8 cellular contexts compared by ENCODE assay signal in the genomic region with DNA sequence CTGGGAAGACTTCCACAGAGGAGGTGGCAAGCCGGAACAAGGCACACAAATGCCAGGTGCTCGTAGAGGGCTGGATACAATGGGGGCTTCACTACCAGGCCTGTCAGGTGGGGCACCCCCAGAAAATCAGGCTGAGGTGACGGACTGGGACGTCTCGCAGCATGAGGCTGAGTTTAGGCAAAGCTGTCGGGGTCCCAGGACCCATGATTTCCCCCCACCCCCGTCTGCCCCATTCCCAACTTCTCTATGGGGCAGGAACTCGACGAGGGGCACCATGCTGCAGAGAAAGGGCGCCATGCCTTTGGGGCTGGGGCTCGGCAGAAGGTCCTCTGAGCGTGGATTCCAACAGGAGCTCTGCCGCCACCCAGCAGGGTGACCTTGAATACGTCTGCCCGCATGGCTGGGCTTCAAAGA.
DNase-seq lines count a peak whose midpoint lies in the region; ATAC-seq and TF ChIP-seq lines count a peak whose summit lies in the region.

No MANE protein-coding gene starts in this region.

- H3K27ac Mint-ChIP-seq in type B pancreatic cell, result peak overlapping the region; percentile 73

- peak overlapping the region; percentile 35 for H2AK5ac ChIP-seq in mesendoderm (ENCODE audit: low read length)

- H3K27me3 Mint-ChIP-seq in type B pancreatic cell, result peaks cover 4% of the 10 kb centered on the region

- H3K79me2 ChIP-seq in mesendoderm (ENCODE audit: control insufficient read depth, insufficient read depth, low read length), result no peaks in the 10 kb centered on the region

- 71 to 79% methylated on average over 15 of the region's 15 CpGs for WGBS in heart right ventricle, 2 donors
- WGBS in mesendoderm (ENCODE audit: extremely low coverage, insufficient coverage, low lambda C conversion rate), result no CpG with 5 or more reads among the region's 15 CpGs

- H3K56ac ChIP-seq in mesendoderm (ENCODE audit: low read length), result peak overlapping the region; percentile 92

- H2BK15ac ChIP-seq in mesendoderm (replicated peaks; ENCODE audit: low read depth), result no peak overlapping the region

- H3K18ac ChIP-seq in mesendoderm (ENCODE audit: low read length), result peak overlapping the region; percentile 86

- H3K9ac ChIP-seq in mesendoderm (ENCODE audit: low read length), result peak overlapping the region; percentile 68

- H3K4ac ChIP-seq in mesendoderm (ENCODE audit: low read depth, low read length), result peak overlapping the region; percentile 1

- H4K8ac ChIP-seq in mesendoderm (ENCODE audit: low read depth, low read length), result no peak overlapping the region

- no peaks in the 10 kb centered on the region for H3K79me1 ChIP-seq in mesendoderm (ENCODE audit: low read length)

- H3K4me3 Mint-ChIP-seq in type B pancreatic cell, result peak overlapping the region; percentile 84

- H3K27ac ChIP-seq in heart right ventricle (peak overlapping the region; percentile 59 to 96 (median 91)), mesendoderm (ENCODE audit: low read depth, low read length) (peak overlapping the region; percentile 83)

- H3K4me3 ChIP-seq in heart right ventricle, result peak overlapping the region in 9 of 10 donors; percentile 25 to 64 (median 54)
- H3K4me3 ChIP-seq in astrocyte of the spinal cord (ENCODE audit: low read depth, low read length), result peak overlapping the region; percentile 31
- no peak overlapping the region for H3K4me3 ChIP-seq in mesendoderm (ENCODE audit: low read length)

- H3K4me1 ChIP-seq in heart right ventricle, result peaks cover 0 to 32% (median 18%) of the 10 kb centered on the region in 9 donors
- peaks cover 2% of the 10 kb centered on the region for H3K4me1 ChIP-seq in mesendoderm (ENCODE audit: control insufficient read depth, low read depth, low read length)

- H2BK5ac ChIP-seq in mesendoderm (ENCODE audit: low read length), result peak overlapping the region; percentile 80

- H3K4me1 Mint-ChIP-seq in type B pancreatic cell (ENCODE audit: unreplicated experiment), result peaks cover 24% of the 10 kb centered on the region

- H4K5ac ChIP-seq in mesendoderm (ENCODE audit: low read length), result no peak overlapping the region

- H3K4me2 ChIP-seq in mesendoderm (ENCODE audit: low read length), result no peak overlapping the region

- DNase-seq in heart right ventricle (no peak), left ventricle myocardium superior (no peak), astrocyte of the spinal cord (ENCODE audit: low read depth, low spot score) (no peak), mesendoderm (no peak), type B pancreatic cell (ENCODE audit: extremely low spot score, unreplicated experiment) (no peak), NCI-H524 treated with DMSO at 0.1 percent for 48 hours (lab: John Stamatoyannopoulos, UW) (no peak), NOMO-1 treated with DMSO at 0.1 percent for 48 hours (lab: John Stamatoyannopoulos, UW; ENCODE audit: unreplicated experiment) (no peak), NCI-H2196 treated with DMSO at 0.1 percent for 48 hours (lab: John Stamatoyannopoulos, UW; ENCODE audit: unreplicated experiment) (no peak)

- ATAC-seq in heart right ventricle (peak in 1 of 8 donors; percentile 7), left ventricle myocardium superior (no peak)

- intact Hi-C loops in heart right ventricle (cut with DNase I) (loop anchor here in 7 of 10 donors (2.0 to 10.0 kb wide), 6 partner anchors 62 to 73 kb away; a partner anchor contains a TSS), left ventricle myocardium superior (cut with micrococcal nuclease) (no loop called here)

- H3K27me3 ChIP-seq in heart right ventricle (peaks cover 0 to 32% (median 11%) of the 10 kb centered on the region in 7 donors), mesendoderm (ENCODE audit: insufficient read depth, low read length, poor library complexity) (no peaks in the 10 kb centered on the region)

- H3K9me3 ChIP-seq in heart right ventricle, result peaks cover 0 to 27% (median 0%) of the 10 kb centered on the region in 11 donors

- H3K36me3 ChIP-seq in heart right ventricle (no peaks in the 10 kb centered on the region), mesendoderm (ENCODE audit: control insufficient read depth, insufficient read depth, low read length) (no peaks in the 10 kb centered on the region)

- TF ChIP-seq CTCF in heart right ventricle (IDR thresholded peaks at IDR 0.05) (no peak), astrocyte of the spinal cord (IDR thresholded peaks at IDR 0.05; ENCODE audit: low read depth, low read length) (no peak), type B pancreatic cell (conservative IDR thresholded peaks at IDR 0.05) (no peak)

- H3K23ac ChIP-seq in mesendoderm (ENCODE audit: low read length), result no peak overlapping the region

- peaks cover 7% of the 10 kb centered on the region for H3K36me3 Mint-ChIP-seq in type B pancreatic cell

- in situ Hi-C loops in astrocyte of the spinal cord (cut with HindIII; ENCODE audit: low sequenced_read_pairs), result no loop called here

- H3K9me3 Mint-ChIP-seq in type B pancreatic cell, result peaks cover 25% of the 10 kb centered on the region

- H2BK120ac ChIP-seq in mesendoderm (ENCODE audit: low read depth, low read length), result no peak overlapping the region
